1 cellular context compared by ENCODE assay signal in genomic region chr20:2172305-2173175, GRCh38.
TF ChIP-seq lines count a peak whose summit lies in the region.

No MANE protein-coding gene starts in this region.

TF ChIP-seq in HepG2, 621 proteins besides CTCF, POLR2A, EP300 and RAD21 (continued from another document):
- TF ChIP-seq, protein P1, sequence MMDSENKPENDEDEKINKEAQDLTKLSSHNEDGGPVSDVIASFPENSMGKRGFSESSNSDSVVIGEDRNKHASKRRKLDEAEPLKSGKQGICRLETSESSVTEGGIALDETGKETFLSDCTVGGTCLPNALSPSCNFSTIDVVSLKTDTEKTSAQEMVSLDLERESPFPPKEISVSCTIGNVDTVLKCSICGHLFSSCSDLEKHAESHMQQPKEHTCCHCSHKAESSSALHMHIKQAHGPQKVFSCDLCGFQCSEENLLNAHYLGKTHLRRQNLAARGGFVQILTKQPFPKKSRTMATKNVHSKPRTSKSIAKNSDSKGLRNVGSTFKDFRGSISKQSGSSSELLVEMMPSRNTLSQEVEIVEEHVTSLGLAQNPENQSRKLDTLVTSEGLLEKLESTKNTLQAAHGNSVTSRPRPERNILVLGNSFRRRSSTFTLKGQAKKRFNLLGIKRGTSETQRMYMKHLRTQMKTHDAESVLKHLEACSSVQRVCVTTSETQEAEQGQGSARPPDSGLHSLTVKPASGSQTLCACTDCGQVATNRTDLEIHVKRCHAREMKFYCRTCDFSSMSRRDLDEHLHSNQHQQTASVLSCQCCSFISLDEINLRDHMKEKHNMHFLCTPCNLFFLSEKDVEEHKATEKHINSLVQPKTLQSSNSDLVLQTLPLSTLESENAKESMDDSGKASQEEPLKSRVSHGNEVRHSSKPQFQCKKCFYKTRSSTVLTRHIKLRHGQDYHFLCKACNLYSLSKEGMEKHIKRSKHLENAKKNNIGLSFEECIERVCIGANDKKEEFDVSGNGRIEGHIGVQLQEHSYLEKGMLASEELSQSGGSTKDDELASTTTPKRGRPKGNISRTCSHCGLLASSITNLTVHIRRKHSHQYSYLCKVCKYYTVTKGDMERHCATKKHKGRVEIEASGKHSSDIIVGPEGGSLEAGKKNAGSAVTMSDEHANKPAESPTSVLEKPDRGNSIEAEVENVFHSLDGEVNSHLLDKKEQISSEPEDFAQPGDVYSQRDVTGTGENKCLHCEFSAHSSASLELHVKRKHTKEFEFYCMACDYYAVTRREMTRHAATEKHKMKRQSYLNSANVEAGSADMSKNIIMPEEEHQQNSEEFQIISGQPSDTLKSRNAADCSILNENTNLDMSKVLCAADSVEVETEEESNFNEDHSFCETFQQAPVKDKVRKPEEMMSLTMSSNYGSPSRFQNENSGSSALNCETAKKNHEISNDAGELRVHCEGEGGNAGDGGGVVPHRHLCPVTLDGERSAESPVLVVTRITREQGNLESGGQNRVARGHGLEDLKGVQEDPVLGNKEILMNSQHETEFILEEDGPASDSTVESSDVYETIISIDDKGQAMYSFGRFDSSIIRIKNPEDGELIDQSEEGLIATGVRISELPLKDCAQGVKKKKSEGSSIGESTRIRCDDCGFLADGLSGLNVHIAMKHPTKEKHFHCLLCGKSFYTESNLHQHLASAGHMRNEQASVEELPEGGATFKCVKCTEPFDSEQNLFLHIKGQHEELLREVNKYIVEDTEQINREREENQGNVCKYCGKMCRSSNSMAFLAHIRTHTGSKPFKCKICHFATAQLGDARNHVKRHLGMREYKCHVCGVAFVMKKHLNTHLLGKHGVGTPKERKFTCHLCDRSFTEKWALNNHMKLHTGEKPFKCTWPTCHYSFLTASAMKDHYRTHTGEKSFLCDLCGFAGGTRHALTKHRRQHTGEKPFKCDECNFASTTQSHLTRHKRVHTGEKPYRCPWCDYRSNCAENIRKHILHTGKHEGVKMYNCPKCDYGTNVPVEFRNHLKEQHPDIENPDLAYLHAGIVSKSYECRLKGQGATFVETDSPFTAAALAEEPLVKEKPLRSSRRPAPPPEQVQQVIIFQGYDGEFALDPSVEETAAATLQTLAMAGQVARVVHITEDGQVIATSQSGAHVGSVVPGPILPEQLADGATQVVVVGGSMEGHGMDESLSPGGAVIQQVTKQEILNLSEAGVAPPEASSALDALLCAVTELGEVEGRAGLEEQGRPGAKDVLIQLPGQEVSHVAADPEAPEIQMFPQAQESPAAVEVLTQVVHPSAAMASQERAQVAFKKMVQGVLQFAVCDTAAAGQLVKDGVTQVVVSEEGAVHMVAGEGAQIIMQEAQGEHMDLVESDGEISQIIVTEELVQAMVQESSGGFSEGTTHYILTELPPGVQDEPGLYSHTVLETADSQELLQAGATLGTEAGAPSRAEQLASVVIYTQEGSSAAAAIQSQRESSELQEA (CRISPR knock-in tag; IDR thresholded peaks at IDR 0.05; ENCODE audit: not compliant biosample characterization), result no peak
- no peak for TF ChIP-seq SRY (CRISPR knock-in tag; IDR thresholded peaks at IDR 0.05)
- TF ChIP-seq NFIC (IDR thresholded peaks at IDR 0.05; ENCODE audit: low read length), result no peak
- TF ChIP-seq MBD4 (IDR thresholded peaks at IDR 0.05; ENCODE audit: borderline replicate concordance, low read length), result no peak
- no peak for TF ChIP-seq PPARG (CRISPR knock-in tag; conservative IDR thresholded peaks at IDR 0.05)
- TF ChIP-seq, protein P2, sequence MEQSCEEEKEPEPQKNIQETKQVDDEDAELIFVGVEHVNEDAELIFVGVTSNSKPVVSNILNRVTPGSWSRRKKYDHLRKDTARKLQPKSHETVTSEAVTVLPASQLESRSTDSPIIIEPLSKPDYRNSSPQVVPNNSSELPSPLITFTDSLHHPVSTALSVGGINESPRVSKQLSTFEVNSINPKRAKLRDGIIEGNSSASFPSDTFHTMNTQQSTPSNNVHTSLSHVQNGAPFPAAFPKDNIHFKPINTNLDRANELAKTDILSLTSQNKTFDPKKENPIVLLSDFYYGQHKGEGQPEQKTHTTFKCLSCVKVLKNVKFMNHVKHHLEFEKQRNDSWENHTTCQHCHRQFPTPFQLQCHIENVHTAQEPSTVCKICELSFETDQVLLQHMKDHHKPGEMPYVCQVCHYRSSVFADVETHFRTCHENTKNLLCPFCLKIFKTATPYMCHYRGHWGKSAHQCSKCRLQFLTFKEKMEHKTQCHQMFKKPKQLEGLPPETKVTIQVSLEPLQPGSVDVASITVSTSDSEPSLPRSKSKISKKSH (CRISPR knock-in tag; IDR thresholded peaks at IDR 0.05; ENCODE audit: borderline replicate concordance), result peak; percentile 57; the same call in 1 of the 2 replicates
- no peak for TF ChIP-seq ZNF292 (CRISPR knock-in tag; IDR thresholded peaks at IDR 0.05; ENCODE audit: borderline replicate concordance, low read depth)
- TF ChIP-seq TCF7L2 (IDR thresholded peaks at IDR 0.05; ENCODE audit: low read depth, low read length), result no peak
- no peak for TF ChIP-seq CREBL2 (CRISPR knock-in tag; IDR thresholded peaks at IDR 0.05; ENCODE audit: borderline replicate concordance)
- TF ChIP-seq STAG1 (CRISPR knock-in tag; IDR thresholded peaks at IDR 0.05), result peak; percentile 99
- TF ChIP-seq CCAR2 (optimal IDR thresholded peaks at IDR 0.05; ENCODE audit: low read depth, low read length), result no peak
- no peak for TF ChIP-seq ZNF317 (CRISPR knock-in tag; IDR thresholded peaks at IDR 0.05)
- 0 out of 2 replicates have a peak, but pooled peaks have one; percentile 43 for TF ChIP-seq ZNF451 (CRISPR knock-in tag; IDR thresholded peaks at IDR 0.05)
- no peak for TF ChIP-seq SP4 (CRISPR knock-in tag; IDR thresholded peaks at IDR 0.05)
- TF ChIP-seq SRSF4 (IDR thresholded peaks at IDR 0.05; ENCODE audit: low read depth, low read length, poor library complexity, severe bottlenecking), result no peak
- TF ChIP-seq, protein P3, sequence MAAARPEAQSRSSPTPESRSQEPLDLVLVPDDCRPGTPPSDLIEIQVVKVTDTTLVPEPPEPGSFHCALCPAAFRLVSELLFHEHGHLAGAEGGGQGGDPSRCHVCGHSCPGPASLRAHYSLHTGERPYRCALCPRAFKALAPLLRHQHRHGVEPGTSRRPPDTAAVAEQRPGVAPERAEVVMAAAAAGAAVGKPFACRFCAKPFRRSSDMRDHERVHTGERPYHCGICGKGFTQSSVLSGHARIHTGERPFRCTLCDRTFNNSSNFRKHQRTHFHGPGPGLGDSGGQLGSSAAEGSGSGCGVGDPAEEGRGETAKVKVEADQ (CRISPR knock-in tag; IDR thresholded peaks at IDR 0.05; ENCODE audit: borderline replicate concordance), result no peak
- TF ChIP-seq TGIF2 (CRISPR knock-in tag; IDR thresholded peaks at IDR 0.05), result no peak
- no peak for TF ChIP-seq IRF9 (CRISPR knock-in tag; IDR thresholded peaks at IDR 0.05; ENCODE audit: borderline replicate concordance)
- TF ChIP-seq IKZF4 (CRISPR knock-in tag; IDR thresholded peaks at IDR 0.05; ENCODE audit: borderline replicate concordance, low read depth, not compliant biosample characterization), result no peak
- 0 out of 2 replicates have a peak, but pooled peaks have one; percentile 26 for TF ChIP-seq ESRRA (CRISPR knock-in tag; IDR thresholded peaks at IDR 0.05; ENCODE audit: low read depth)
- no peak for TF ChIP-seq PTBP1 (IDR thresholded peaks at IDR 0.05; ENCODE audit: low read depth, low read length, poor library complexity, severe bottlenecking)
- no peak for TF ChIP-seq POLR2G (IDR thresholded peaks at IDR 0.05; ENCODE audit: low read depth, low read length)
- TF ChIP-seq, protein P4, sequence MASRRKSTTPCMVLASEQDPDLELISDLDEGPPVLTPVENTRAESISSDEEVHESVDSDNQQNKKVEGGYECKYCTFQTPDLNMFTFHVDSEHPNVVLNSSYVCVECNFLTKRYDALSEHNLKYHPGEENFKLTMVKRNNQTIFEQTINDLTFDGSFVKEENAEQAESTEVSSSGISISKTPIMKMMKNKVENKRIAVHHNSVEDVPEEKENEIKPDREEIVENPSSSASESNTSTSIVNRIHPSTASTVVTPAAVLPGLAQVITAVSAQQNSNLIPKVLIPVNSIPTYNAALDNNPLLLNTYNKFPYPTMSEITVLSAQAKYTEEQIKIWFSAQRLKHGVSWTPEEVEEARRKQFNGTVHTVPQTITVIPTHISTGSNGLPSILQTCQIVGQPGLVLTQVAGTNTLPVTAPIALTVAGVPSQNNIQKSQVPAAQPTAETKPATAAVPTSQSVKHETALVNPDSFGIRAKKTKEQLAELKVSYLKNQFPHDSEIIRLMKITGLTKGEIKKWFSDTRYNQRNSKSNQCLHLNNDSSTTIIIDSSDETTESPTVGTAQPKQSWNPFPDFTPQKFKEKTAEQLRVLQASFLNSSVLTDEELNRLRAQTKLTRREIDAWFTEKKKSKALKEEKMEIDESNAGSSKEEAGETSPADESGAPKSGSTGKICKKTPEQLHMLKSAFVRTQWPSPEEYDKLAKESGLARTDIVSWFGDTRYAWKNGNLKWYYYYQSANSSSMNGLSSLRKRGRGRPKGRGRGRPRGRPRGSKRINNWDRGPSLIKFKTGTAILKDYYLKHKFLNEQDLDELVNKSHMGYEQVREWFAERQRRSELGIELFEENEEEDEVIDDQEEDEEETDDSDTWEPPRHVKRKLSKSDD (CRISPR knock-in tag; IDR thresholded peaks at IDR 0.05; ENCODE audit: low read depth), result no peak
- no peak; the same call in 1 of the 2 replicates for TF ChIP-seq ZNF772 (CRISPR knock-in tag; IDR thresholded peaks at IDR 0.05)
- no peak for TF ChIP-seq KLF11 (CRISPR knock-in tag; IDR thresholded peaks at IDR 0.05)
- peak; percentile 41 for TF ChIP-seq U2AF1 (optimal IDR thresholded peaks at IDR 0.05; ENCODE audit: low read depth, low read length)
- TF ChIP-seq ZNF383 (CRISPR knock-in tag; IDR thresholded peaks at IDR 0.05; ENCODE audit: borderline replicate concordance), result no peak
- TF ChIP-seq, protein P5, sequence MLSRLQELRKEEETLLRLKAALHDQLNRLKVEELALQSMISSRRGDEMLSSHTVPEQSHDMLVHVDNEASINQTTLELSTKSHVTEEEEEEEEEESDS (CRISPR knock-in tag; IDR thresholded peaks at IDR 0.05; ENCODE audit: borderline replicate concordance), result no peak
- TF ChIP-seq MIER3 (CRISPR knock-in tag; IDR thresholded peaks at IDR 0.05; ENCODE audit: borderline replicate concordance), result no peak
- TF ChIP-seq, protein P6, sequence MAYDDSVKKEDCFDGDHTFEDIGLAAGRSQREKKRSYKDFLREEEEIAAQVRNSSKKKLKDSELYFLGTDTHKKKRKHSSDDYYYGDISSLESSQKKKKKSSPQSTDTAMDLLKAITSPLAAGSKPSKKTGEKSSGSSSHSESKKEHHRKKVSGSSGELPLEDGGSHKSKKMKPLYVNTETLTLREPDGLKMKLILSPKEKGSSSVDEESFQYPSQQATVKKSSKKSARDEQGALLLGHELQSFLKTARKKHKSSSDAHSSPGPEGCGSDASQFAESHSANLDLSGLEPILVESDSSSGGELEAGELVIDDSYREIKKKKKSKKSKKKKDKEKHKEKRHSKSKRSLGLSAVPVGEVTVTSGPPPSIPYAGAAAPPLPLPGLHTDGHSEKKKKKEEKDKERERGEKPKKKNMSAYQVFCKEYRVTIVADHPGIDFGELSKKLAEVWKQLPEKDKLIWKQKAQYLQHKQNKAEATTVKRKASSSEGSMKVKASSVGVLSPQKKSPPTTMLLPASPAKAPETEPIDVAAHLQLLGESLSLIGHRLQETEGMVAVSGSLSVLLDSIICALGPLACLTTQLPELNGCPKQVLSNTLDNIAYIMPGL (CRISPR knock-in tag; IDR thresholded peaks at IDR 0.05; ENCODE audit: borderline replicate concordance in 1 of 2, low read depth in 1 of 2), result peak in 1 of 2 experiments; percentile 28; a peak in 1 of 4 replicates
- TF ChIP-seq ATF7 (IDR thresholded peaks at IDR 0.05), result peak; percentile 54
- TF ChIP-seq ATF7 (CRISPR knock-in tag; IDR thresholded peaks at IDR 0.05), result no peak
- no peak for TF ChIP-seq ZNF101 (CRISPR knock-in tag; IDR thresholded peaks at IDR 0.05; ENCODE audit: borderline replicate concordance, low read depth)
- TF ChIP-seq MAZ (IDR thresholded peaks at IDR 0.05; ENCODE audit: borderline replicate concordance, low read depth, low read length), result no peak
- no peak for TF ChIP-seq MAZ (CRISPR knock-in tag; IDR thresholded peaks at IDR 0.05; ENCODE audit: low read depth)
- TF ChIP-seq, protein P7, sequence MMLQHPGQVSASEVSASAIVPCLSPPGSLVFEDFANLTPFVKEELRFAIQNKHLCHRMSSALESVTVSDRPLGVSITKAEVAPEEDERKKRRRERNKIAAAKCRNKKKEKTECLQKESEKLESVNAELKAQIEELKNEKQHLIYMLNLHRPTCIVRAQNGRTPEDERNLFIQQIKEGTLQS (CRISPR knock-in tag; IDR thresholded peaks at IDR 0.05), result no peak
- TF ChIP-seq THAP11 (CRISPR knock-in tag; IDR thresholded peaks at IDR 0.05), result no peak
- no peak for TF ChIP-seq ZNF552 (CRISPR knock-in tag; IDR thresholded peaks at IDR 0.05; ENCODE audit: borderline replicate concordance)
- no peak for TF ChIP-seq KDM4B (CRISPR knock-in tag; IDR thresholded peaks at IDR 0.05)
- no peak for TF ChIP-seq IRF1 (CRISPR knock-in tag; IDR thresholded peaks at IDR 0.05; ENCODE audit: low read depth)
- TF ChIP-seq XRCC5 (optimal IDR thresholded peaks at IDR 0.05; ENCODE audit: low read length), result peak; percentile 83
TF ChIP-seq in HepG2: peak in this region for 49.
